ENCODE assay signal across 1 cellular context in genomic region chr2:181892795-181893435, GRCh38.
TF ChIP-seq lines count a peak whose summit lies in the region.

No MANE protein-coding gene starts in this region.

TF ChIP-seq in WTC11, 78 proteins besides CTCF, POLR2A, EP300 and RAD21 (continued from another document):
- TF ChIP-seq, protein P1, sequence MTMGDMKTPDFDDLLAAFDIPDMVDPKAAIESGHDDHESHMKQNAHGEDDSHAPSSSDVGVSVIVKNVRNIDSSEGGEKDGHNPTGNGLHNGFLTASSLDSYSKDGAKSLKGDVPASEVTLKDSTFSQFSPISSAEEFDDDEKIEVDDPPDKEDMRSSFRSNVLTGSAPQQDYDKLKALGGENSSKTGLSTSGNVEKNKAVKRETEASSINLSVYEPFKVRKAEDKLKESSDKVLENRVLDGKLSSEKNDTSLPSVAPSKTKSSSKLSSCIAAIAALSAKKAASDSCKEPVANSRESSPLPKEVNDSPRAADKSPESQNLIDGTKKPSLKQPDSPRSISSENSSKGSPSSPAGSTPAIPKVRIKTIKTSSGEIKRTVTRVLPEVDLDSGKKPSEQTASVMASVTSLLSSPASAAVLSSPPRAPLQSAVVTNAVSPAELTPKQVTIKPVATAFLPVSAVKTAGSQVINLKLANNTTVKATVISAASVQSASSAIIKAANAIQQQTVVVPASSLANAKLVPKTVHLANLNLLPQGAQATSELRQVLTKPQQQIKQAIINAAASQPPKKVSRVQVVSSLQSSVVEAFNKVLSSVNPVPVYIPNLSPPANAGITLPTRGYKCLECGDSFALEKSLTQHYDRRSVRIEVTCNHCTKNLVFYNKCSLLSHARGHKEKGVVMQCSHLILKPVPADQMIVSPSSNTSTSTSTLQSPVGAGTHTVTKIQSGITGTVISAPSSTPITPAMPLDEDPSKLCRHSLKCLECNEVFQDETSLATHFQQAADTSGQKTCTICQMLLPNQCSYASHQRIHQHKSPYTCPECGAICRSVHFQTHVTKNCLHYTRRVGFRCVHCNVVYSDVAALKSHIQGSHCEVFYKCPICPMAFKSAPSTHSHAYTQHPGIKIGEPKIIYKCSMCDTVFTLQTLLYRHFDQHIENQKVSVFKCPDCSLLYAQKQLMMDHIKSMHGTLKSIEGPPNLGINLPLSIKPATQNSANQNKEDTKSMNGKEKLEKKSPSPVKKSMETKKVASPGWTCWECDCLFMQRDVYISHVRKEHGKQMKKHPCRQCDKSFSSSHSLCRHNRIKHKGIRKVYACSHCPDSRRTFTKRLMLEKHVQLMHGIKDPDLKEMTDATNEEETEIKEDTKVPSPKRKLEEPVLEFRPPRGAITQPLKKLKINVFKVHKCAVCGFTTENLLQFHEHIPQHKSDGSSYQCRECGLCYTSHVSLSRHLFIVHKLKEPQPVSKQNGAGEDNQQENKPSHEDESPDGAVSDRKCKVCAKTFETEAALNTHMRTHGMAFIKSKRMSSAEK (CRISPR knock-in tag; IDR thresholded peaks at IDR 0.05; ENCODE audit: borderline replicate concordance): no peak
- TF ChIP-seq HMGA2 (CRISPR knock-in tag; IDR thresholded peaks at IDR 0.05) (no peak), AR (CRISPR knock-in tag; IDR thresholded peaks at IDR 0.05) (no peak), NFE2L1 (CRISPR knock-in tag; IDR thresholded peaks at IDR 0.05) (no peak), IRF1 (CRISPR knock-in tag; IDR thresholded peaks at IDR 0.05) (no peak)
